In the genomic region with DNA sequence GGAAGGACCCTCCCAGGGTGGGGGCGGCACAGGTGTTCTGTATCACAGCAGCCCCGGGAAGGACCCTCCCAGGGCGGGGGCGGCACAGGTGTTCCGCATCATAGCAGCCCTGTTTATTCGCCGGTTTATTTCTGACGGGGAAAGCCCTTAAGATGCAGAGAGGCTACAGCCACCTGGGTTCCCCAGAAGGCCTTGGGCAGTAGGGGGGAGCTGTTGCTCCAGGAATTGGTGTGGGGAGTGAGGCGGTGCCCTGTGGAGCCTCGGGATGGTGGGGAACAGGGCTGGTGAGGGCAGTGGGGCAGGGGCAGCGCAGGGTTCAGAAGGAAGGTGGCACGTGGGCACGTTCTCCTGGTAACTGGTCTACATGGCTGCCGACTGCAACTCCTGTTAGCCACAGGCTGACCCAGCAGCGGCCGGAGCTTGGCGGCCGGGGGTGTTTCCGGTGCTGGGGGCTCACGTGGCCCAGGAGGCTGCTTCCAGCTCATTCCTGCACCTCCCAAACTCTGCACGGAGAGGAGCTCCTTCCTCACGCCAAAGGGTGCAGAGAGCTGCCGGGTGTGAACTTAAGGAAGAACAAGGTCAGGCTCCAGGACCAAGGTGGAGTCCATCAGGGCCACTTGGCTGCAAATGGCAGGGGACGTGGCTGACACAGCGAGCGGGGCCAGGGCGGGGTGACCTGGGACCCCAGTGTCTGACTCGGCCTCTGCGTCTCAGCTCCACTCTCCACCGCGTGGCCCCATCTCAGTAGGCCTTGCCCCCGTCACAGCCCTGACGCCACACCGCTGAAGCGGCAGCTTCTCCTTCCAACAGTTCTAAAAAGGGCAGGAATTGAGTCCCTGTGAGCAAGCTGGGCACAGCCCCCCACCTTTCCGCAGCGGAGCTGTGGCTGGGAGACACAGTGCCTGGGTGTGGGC, we compare ENCODE assay signal across 13 cellular contexts. TPM values are rescaled to one million over a fixed set of nuclear protein-coding genes. Genes with fewer than 3 reads are reported as not detected.
"Had no signal": no experiment of that assay in that cellular context is flagged by ENCODE, and none has a peak within 500 bp of the region (broad histone marks: within the 10 kb centered on the region; RNA-seq: fewer than 3 reads in every experiment).

No MANE protein-coding gene starts in this region.

- H3K27ac ChIP-seq: thyroid gland had no signal

- H3K4me3 ChIP-seq: thyroid gland had no signal

- H3K9me3 ChIP-seq: thyroid gland had no signal

- H3K27ac Mint-ChIP-seq: activated naive CD8-positive, alpha-beta T cell treated with anti-CD3 and anti-CD28 coated beads, Interleukin-2, amount 50 U/mL, for 24 hours; dendritic cell treated with granulocyte-macrophage colony-stimulating factor and Interleukin-4, amounts not matched to agents 40 ng/mL and 50 ng/mL, for 4 days; stimulated activated effector memory CD8-positive, alpha-beta T cell treated with anti-CD3 and anti-CD28 coated beads, Interleukin-12 subunit alpha, Interleukin-12 subunit beta, amount 100 ng/mL, for 72 hours had no signal

- DNase-seq: activated CD4-positive, alpha-beta T cell treated with anti-CD3 and anti-CD28 coated beads, Interleukin-2, amount 50 U/mL, for 1 hour; activated naive CD4-positive, alpha-beta T cell; activated naive CD8-positive, alpha-beta T cell treated with anti-CD3 and anti-CD28 coated beads, Interleukin-2, amount 50 U/mL, for 24 hours; activated T-cell treated with anti-CD3 and anti-CD28 coated beads for 4 hours; aorta; cerebellar nuclear complex; effector memory CD4-positive, alpha-beta T cell; foreskin fibroblast; glutamatergic neuron; thyroid gland had no signal

- H3K4me3 Mint-ChIP-seq: activated naive CD8-positive, alpha-beta T cell treated with anti-CD3 and anti-CD28 coated beads, Interleukin-2, amount 50 U/mL, for 24 hours; dendritic cell treated with granulocyte-macrophage colony-stimulating factor and Interleukin-4, amounts not matched to agents 40 ng/mL and 50 ng/mL, for 4 days; neural crest cell; stimulated activated effector memory CD8-positive, alpha-beta T cell treated with anti-CD3 and anti-CD28 coated beads, Interleukin-12 subunit alpha, Interleukin-12 subunit beta, amount 100 ng/mL, for 72 hours had no signal

- H3K36me3 ChIP-seq: thyroid gland had no signal

- H3K27me3 Mint-ChIP-seq: activated naive CD8-positive, alpha-beta T cell treated with anti-CD3 and anti-CD28 coated beads, Interleukin-2, amount 50 U/mL, for 24 hours had no signal

- H3K27me3 ChIP-seq: thyroid gland had no signal

- H3K9me3 Mint-ChIP-seq: activated naive CD8-positive, alpha-beta T cell treated with anti-CD3 and anti-CD28 coated beads, Interleukin-2, amount 50 U/mL, for 24 hours; dendritic cell treated with granulocyte-macrophage colony-stimulating factor and Interleukin-4, amounts not matched to agents 40 ng/mL and 50 ng/mL, for 4 days; neural crest cell; stimulated activated effector memory CD8-positive, alpha-beta T cell treated with anti-CD3 and anti-CD28 coated beads, Interleukin-12 subunit alpha, Interleukin-12 subunit beta, amount 100 ng/mL, for 72 hours had no signal

RNA-seq across cellular contexts. Expression of gene NTSR1, which starts 53.1 kb away (rescaled TPM):
- total RNA-seq: aorta, neural crest cell had no signal
- polyA plus RNA-seq: aorta had no signal
